25 cellular contexts compared by ENCODE assay signal in genomic region chr2:160632576-160632975, GRCh38.
"Had no signal": no experiment of that assay in that cellular context is flagged by ENCODE, and none has a peak within 500 bp of the region (broad histone marks: within the 10 kb centered on the region; RNA-seq: fewer than 3 reads in every experiment).

No MANE protein-coding gene starts in this region.

- ATAC-seq: activated naive CD4-positive, alpha-beta T cell treated with anti-CD3 and anti-CD28 coated beads, Interleukin-2, amount 50 U/mL, for 72 hours; effector memory CD8-positive, alpha-beta T cell; gastroesophageal sphincter; left ventricle myocardium superior; mucosa of descending colon; sciatic nerve; stimulated activated naive B cell treated with anti-CD40 and anti-IgM and Interleukin-4, amounts not matched to agents 10 μg/mL and 1 μg/mL and 100 μg/mL, for 72 hours had no signal

- H3K4me2 ChIP-seq: neural progenitor cell had no signal

- DNase-seq: activated CD4-positive, alpha-beta T cell treated with anti-CD3 and anti-CD28 coated beads, Interleukin-2, amount 50 U/mL, for 1 hour; activated CD4-positive, CD25-positive, alpha-beta regulatory T cell treated with anti-CD3 and anti-CD28 coated beads, Interleukin-2, amount 50 U/mL, for 72 hours; activated T-cell treated with anti-CD3 and anti-CD28 coated beads, Interleukin-2, amount 50 U/mL, for 1 hour; brain microvascular endothelial cell; caudate nucleus; dorsolateral prefrontal cortex; effector memory CD8-positive, alpha-beta T cell; head of caudate nucleus; hypothalamus; left ventricle myocardium superior; mucosa of descending colon; small intestine; stimulated activated CD4-positive, alpha-beta T cell treated with anti-CD3 and anti-CD28 coated beads, Interleukin-15, amount 100 ng/mL, for 24 hours; stimulated activated CD8-positive, alpha-beta memory T cell treated with anti-CD3 and anti-CD28 coated beads, Interleukin-4, amount 100 ng/mL, for 48 hours; stimulated activated naive B cell treated with anti-CD40 and anti-IgM and Interleukin-4, amounts not matched to agents 10 μg/mL and 1 μg/mL and 100 μg/mL, for 72 hours; transverse colon; WERI-Rb-1 had no signal

- H3K4me1 Mint-ChIP-seq: memory B cell had no signal

- H3K27ac ChIP-seq: ascending aorta, brain microvascular endothelial cell, esophagus muscularis mucosa, gastroesophageal sphincter, neural progenitor cell, transverse colon, WERI-Rb-1 had no signal

- H3K4me3 Mint-ChIP-seq: effector memory CD8-positive, alpha-beta T cell; memory B cell; neural progenitor cell; stimulated activated naive B cell treated with anti-CD40 and anti-IgM and Interleukin-4, amounts not matched to agents 10 μg/mL and 1 μg/mL and 100 μg/mL, for 72 hours; T-helper 2 cell treated with Interferon-gamma antibody and Interleukin-4, amounts not matched to agents 5 μg/mL and 100 μg/mL, for 36 hours had no signal

- H3K36me3 Mint-ChIP-seq: neural progenitor cell; stimulated activated naive B cell treated with anti-CD40 and anti-IgM and Interleukin-4, amounts not matched to agents 10 μg/mL and 1 μg/mL and 100 μg/mL, for 72 hours had no signal

- H3K9ac ChIP-seq: neural progenitor cell had no signal

- H2AFZ ChIP-seq: neural progenitor cell had no signal

- H3K36me3 ChIP-seq: ascending aorta, brain microvascular endothelial cell, esophagus muscularis mucosa, gastroesophageal sphincter, neural progenitor cell, transverse colon, WERI-Rb-1 had no signal

- H3K27me3 ChIP-seq: ascending aorta, brain microvascular endothelial cell, esophagus muscularis mucosa, gastroesophageal sphincter, neural progenitor cell, transverse colon had no signal

- H3K27ac Mint-ChIP-seq: activated naive CD4-positive, alpha-beta T cell treated with anti-CD3 and anti-CD28 coated beads, Interleukin-2, amount 50 U/mL, for 72 hours; effector memory CD8-positive, alpha-beta T cell; memory B cell; neural progenitor cell; stimulated activated naive B cell treated with anti-CD40 and anti-IgM and Interleukin-4, amounts not matched to agents 10 μg/mL and 1 μg/mL and 100 μg/mL, for 72 hours; T-helper 2 cell treated with Interferon-gamma antibody and Interleukin-4, amounts not matched to agents 5 μg/mL and 100 μg/mL, for 36 hours had no signal

- H3K27me3 Mint-ChIP-seq: stimulated activated naive B cell treated with anti-CD40 and anti-IgM and Interleukin-4, amounts not matched to agents 10 μg/mL and 1 μg/mL and 100 μg/mL, for 72 hours had no signal

- H3K4me3 ChIP-seq: ascending aorta, esophagus muscularis mucosa, gastroesophageal sphincter, mucosa of descending colon, neural progenitor cell, transverse colon had no signal

- H3K9me3 Mint-ChIP-seq: effector memory CD8-positive, alpha-beta T cell; T-helper 2 cell treated with Interferon-gamma antibody and Interleukin-4, amounts not matched to agents 5 μg/mL and 100 μg/mL, for 36 hours had no signal

- H3K9me3 ChIP-seq: ascending aorta, esophagus muscularis mucosa, gastroesophageal sphincter, mucosa of descending colon, transverse colon had no signal
